In the genomic region with DNA sequence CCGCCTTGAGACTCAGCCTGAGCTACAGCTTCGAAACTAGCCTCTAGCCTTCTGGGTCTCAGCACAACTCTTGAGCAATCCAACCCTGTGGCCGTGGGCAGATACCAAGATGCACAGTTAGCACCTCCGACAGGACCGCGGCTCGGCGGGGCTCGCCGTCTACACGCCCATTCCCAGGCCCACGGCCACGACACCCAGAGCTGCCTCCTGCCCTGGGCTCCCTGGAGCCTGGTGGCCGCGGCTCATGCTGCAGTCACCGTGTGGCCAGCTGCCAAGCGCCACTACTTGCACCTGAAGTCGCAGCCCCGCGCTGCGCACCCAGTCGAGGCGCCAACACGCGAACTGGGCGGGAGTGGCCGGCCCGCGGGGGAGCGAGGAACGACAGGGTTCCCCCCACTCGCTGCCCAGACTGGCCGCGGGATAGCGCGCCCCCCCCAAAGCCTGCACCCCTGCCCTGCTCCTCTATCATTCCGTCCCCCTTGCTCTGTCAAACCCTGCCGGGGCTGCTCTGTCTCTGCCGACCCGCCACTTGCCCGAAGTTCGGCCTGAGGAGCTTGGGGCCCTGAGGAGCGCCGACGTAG, we compare ENCODE assay signal across 8 cellular contexts. TPM values are rescaled to one million over a fixed set of nuclear protein-coding genes. Genes with fewer than 3 reads are reported as not detected.
DNase-seq lines count a peak whose midpoint lies in the region; ATAC-seq, FAIRE-seq and TF ChIP-seq lines count a peak whose summit lies in the region.

No MANE protein-coding gene starts in this region.

- H3K79me2 ChIP-seq in K562 (ENCODE audit: control insufficient read depth, insufficient read depth, low read length): peaks cover 77% of the 10 kb centered on the region

- no peaks in the 10 kb centered on the region for H4K20me1 ChIP-seq in K562 (replicated peaks; ENCODE audit: control insufficient read depth, insufficient read depth, low read length)

- under 1% methylated on average over 45 of the region's 45 CpGs for WGBS in K562 (ENCODE audit: insufficient coverage, low coverage, missing lambda C conversion rate)
- 1 to 7% (median 3%) methylated on average over 22 to 45 of the region's 45 CpGs for WGBS in spleen, 5 donors

- H3K27me3 ChIP-seq in Panc1 (ENCODE audit: control insufficient read depth, insufficient read depth, low read length) (no peaks in the 10 kb centered on the region), K562 (ENCODE audit: control insufficient read depth in 2 of 2, insufficient read depth in 2 of 2, low read length in 2 of 2) (no peaks in the 10 kb centered on the region), spleen (replicated peaks in 1 of 7) (no peaks in the 10 kb centered on the region)

- POLR2A ChIA-PET in Panc1 (lab: Charles Lee): interaction anchor here (0.7 to 1.0 kb wide), 3 partner anchors 11 to 559 kb away, joined by 3 to 6 read pairs (median 3); a partner anchor contains a TSS
- POLR2A ChIA-PET in K562 (lab: Yijun Ruan, JAX): interaction anchor here (0.5 to 5.4 kb wide), 17 partner anchors 8 to 677 kb away, joined by 3 to 49 read pairs (median 3); no protein-coding TSS in a partner anchor

- intact Hi-C loops in Panc1 (cut with micrococcal nuclease; ENCODE audit: unreplicated experiment) (no loop called here), K562 (cut with micrococcal nuclease) (loop anchor here (2.0 to 5.0 kb wide), 5 partner anchors 117 to 321 kb away; a partner anchor contains a TSS), spleen (cut with DNase I; ENCODE audit: low total_unique reads) (loop anchor here (10.0 kb wide), 2 partner anchors 113 to 163 kb away; a partner anchor contains a TSS)

- FAIRE-seq in K562 (lab: Jason Lieb, UNC): no peak

- ATAC-seq in HG03025 (IDR thresholded peaks at IDR 0.05; ENCODE audit: low FRiP score, unreplicated experiment) (peak; percentile 8), Panc1 (peak; percentile 44), K562 (peak; percentile 52)

- DNase-seq in DMS79 treated with DMSO at 0.1 percent for 48 hours (lab: John Stamatoyannopoulos, UW) (peak; percentile 27), DMS79 (lab: John Stamatoyannopoulos, UW) (no peak), Panc1 (ENCODE audit: low read depth, low spot score) (no peak), K562 (ENCODE audit: extremely low read depth in 1 of 4, low spot score in 3 of 4) (peak; percentile 57 to 73 (median 66)), immature natural killer cell (peak in 2 of 3 donors; percentile 10 to 11), spleen (peak; percentile 90), GM10266 (ENCODE audit: extremely low spot score) (no peak)

- TF ChIP-seq RAD21 in K562 (CRISPR knock-in tag; conservative IDR thresholded peaks at IDR 0.05 in 1 of 2, IDR thresholded peaks at IDR 0.05 in 1 of 2): no peak

- no peak for TF ChIP-seq CTCF in Panc1 (IDR thresholded peaks at IDR 0.05)
- peak in 1 of 3 experiments; percentile 32; a peak in 1 of 6 replicates for TF ChIP-seq CTCF in K562 (IDR thresholded peaks at IDR 0.05 in 2 of 3, conservative IDR thresholded peaks at IDR 0.05 in 1 of 3; ENCODE audit: insufficient read depth in 2 of 3, low read depth in 1 of 3, low read length in 3 of 3)
- TF ChIP-seq CTCF in spleen (IDR thresholded peaks at IDR 0.05 in 8 of 11, conservative IDR thresholded peaks at IDR 0.05 in 3 of 11): no peak
- TF ChIP-seq CTCF in GM10266 (IDR thresholded peaks at IDR 0.05; ENCODE audit: control insufficient read depth, insufficient read depth, low read depth, missing control alignments): no peak

- H3K4me1 Mint-ChIP-seq in immature natural killer cell: peaks cover 42 to 43% of the 10 kb centered on the region in 2 donors

- no TSS peak for BruUV-seq in Panc1 (replicated peaks; lab: Mats Ljungman, UMichigan)
- BruUV-seq in K562 (replicated peaks; lab: Mats Ljungman, UMichigan): TSS peak; percentile 12

- peak overlapping the region; percentile 91 for H2AFZ ChIP-seq in K562 (ENCODE audit: low read depth, low read length)

- H3K4me3 ChIP-seq in Panc1 (ENCODE audit: low read depth in 2 of 2, low read length in 2 of 2) (peak overlapping the region; percentile 90 to 100), K562 (peak overlapping the region; percentile 92), spleen (peak overlapping the region; percentile 81 to 96 (median 92))

- H3K4me1 ChIP-seq in Panc1 (ENCODE audit: control insufficient read depth, insufficient read depth, low read length) (peaks cover 19% of the 10 kb centered on the region), K562 (replicated peaks in 1 of 2; ENCODE audit: control insufficient read depth in 2 of 2, insufficient read depth in 2 of 2, low read length in 2 of 2) (peaks cover 19 to 32% of the 10 kb centered on the region in 2 experiments), spleen (peaks cover 30 to 63% (median 43%) of the 10 kb centered on the region in 6 donors)

- CTCF ChIA-PET in Panc1 (lab: Charles Lee): interaction anchor here (0.7 kb wide), 1 partner anchor 15 kb away, joined by 10 read pairs; no protein-coding TSS in a partner anchor
- CTCF ChIA-PET in K562 (lab: Yijun Ruan, JAX; ENCODE audit: low intra/inter-chr PET ratio): interaction anchor here (0.6 kb wide), 1 partner anchor 285 kb away, joined by 4 read pairs; no protein-coding TSS in a partner anchor

- in situ Hi-C loops in Panc1 (cut with HindIII; ENCODE audit: low pct_unique_long_range_greater_than_20kb, low sequenced_read_pairs) (loop anchor here (5.0 kb wide), 1 partner anchor 94 kb away; a partner anchor contains a TSS), K562 (cut with MboI) (no loop called here)

- peaks cover 25% of the 10 kb centered on the region for H3K36me3 ChIP-seq in Panc1 (ENCODE audit: control insufficient read depth, insufficient read depth, low read length)
- peaks cover 52% of the 10 kb centered on the region for H3K36me3 ChIP-seq in K562 (ENCODE audit: control insufficient read depth, insufficient read depth, low read length)
- H3K36me3 ChIP-seq in spleen: peaks cover 0 to 31% (median 8%) of the 10 kb centered on the region in 6 donors

- peak overlapping the region; percentile 94 for H3K4me2 ChIP-seq in K562 (ENCODE audit: insufficient read depth, low read length)

- TF ChIP-seq POLR2A in K562 (conservative IDR thresholded peaks at IDR 0.05): no peak
- TF ChIP-seq POLR2A in spleen (IDR thresholded peaks at IDR 0.05): no peak

- no peaks in the 10 kb centered on the region for H3K9me3 Mint-ChIP-seq in immature natural killer cell

- H3K9me3 ChIP-seq in Panc1 (ENCODE audit: control insufficient read depth, insufficient read depth, low read depth, low read length) (no peaks in the 10 kb centered on the region), K562 (replicated peaks; ENCODE audit: control insufficient read depth, insufficient read depth, low read depth, low read length) (no peaks in the 10 kb centered on the region), spleen (no peaks in the 10 kb centered on the region)

- peak overlapping the region; percentile 83 for H3K27ac ChIP-seq in Panc1 (ENCODE audit: low read length)
- peak overlapping the region; percentile 76 for H3K27ac ChIP-seq in K562 (ENCODE audit: extremely low read depth, low read depth, low read length)
- H3K27ac ChIP-seq in spleen: peak overlapping the region; percentile 49 to 90 (median 84)

- no peak for TF ChIP-seq EP300 in K562 (IDR thresholded peaks at IDR 0.05; ENCODE audit: low read length)

- H3K36me3 Mint-ChIP-seq in immature natural killer cell: peaks cover 0 to 6% (median 4%) of the 10 kb centered on the region in 3 donors

- peak overlapping the region; percentile 86 to 95 (median 91) for H3K27ac Mint-ChIP-seq in immature natural killer cell

- H3K9ac ChIP-seq in K562 (ENCODE audit: insufficient read depth in 1 of 2, low read depth in 2 of 2, low read length in 2 of 2): peak overlapping the region; percentile 94 to 95

- no peaks in the 10 kb centered on the region for H3K9me1 ChIP-seq in K562 (ENCODE audit: control insufficient read depth, insufficient read depth, low read length)

- H3K4me3 Mint-ChIP-seq in immature natural killer cell: peak overlapping the region; percentile 87 to 95 (median 92)

- peaks cover 7 to 9% (median 9%) of the 10 kb centered on the region in 3 donors for H3K27me3 Mint-ChIP-seq in immature natural killer cell (ENCODE audit: low read depth in 3 of 3)

RNA-seq across cellular contexts. Expression of a gene that starts 0.7 kb away (rescaled TPM):
- total RNA-seq in Panc1 (2021; ENCODE audit: unreplicated experiment) (56.5 TPM), K562 (2014; rRNA removed) (26.4 and 29.3 TPM in 2 replicates), K562 (2014; rRNA removed; fragmentation: Illumina TruSeq; extraction: Trizol) (35.8 and 38.3 TPM in 2 replicates), K562 (2015; rRNA removed; fragmentation: Illumina TruSeq; extraction: Trizol) (34.4 and 37.7 TPM in 2 replicates), K562 (2021) (72.5 and 81.8 TPM in 2 replicates), spleen (1 to 10 TPM; 1.2 to 8.2 (median 4.3) TPM)
- 30.1 TPM for polyA plus RNA-seq in Panc1 (2012; ENCODE audit: insufficient read length)
- 55.0 and 75.1 TPM in 2 replicates for total RNA-seq in K562 (2011; cell fraction: chromatin; rRNA removed; ENCODE audit: low replicate concordance)
- 60.3 and 62.5 TPM in 2 replicates for total RNA-seq in K562 (2011; cell fraction: nucleolus; rRNA removed)
- total RNA-seq in K562 (2011; cell fraction: nucleoplasm; rRNA removed): 61.4 and 63.4 TPM in 2 replicates
- polyA plus RNA-seq in K562 (2011; rRNA removed) (118 and 120 TPM in 2 replicates), K562 (2014; fragmentation: Illumina TruSeq; extraction: Trizol) (117 and 124 TPM in 2 replicates), K562 (2014; fragmentation: Nextera tagmentation; extraction: Ambion mirVana) (100 to 1,000 TPM in 1 of 2 experiments, 10 to 100 TPM in 1; 84.3 to 148 TPM), K562 (2014; rRNA removed) (74.1 and 81.7 TPM in 2 replicates), immature natural killer cell (1 to 10 TPM; 2.6 to 6.1 (median 5.4) TPM), spleen (1 to 10 TPM; 1.5 to 7.7 (median 3.9) TPM)
- polyA plus RNA-seq in K562 (2011; cell fraction: cytosol; rRNA removed): 99.5 and 121 TPM in 2 replicates
- 89.5 and 92.0 TPM in 2 replicates for polyA plus RNA-seq in K562 (2011; cell fraction: nucleus; rRNA removed)
- polyA plus RNA-seq in K562 (2012): 72.5 and 78.6 TPM in 2 replicates
- 68.8 and 84.8 TPM in 2 replicates for polyA minus RNA-seq in K562 (2011; rRNA and poly(A)+ RNA removed)
- 44.7 and 47.7 TPM in 2 replicates for polyA minus RNA-seq in K562 (2011; cell fraction: cytosol; rRNA and poly(A)+ RNA removed)
- 24.9 and 31.9 TPM in 2 replicates for polyA minus RNA-seq in K562 (2011; cell fraction: nucleus; rRNA and poly(A)+ RNA removed)

RNA-seq across cellular contexts. Expression of a gene that starts 56.9 kb away (rescaled TPM):
- total RNA-seq in Panc1 (2021; ENCODE audit: unreplicated experiment) (0.18 TPM), K562 (2014; rRNA removed) (not detected in 2 replicates), K562 (2014; rRNA removed; fragmentation: Illumina TruSeq; extraction: Trizol) (not detected in 2 replicates), K562 (2015; rRNA removed; fragmentation: Illumina TruSeq; extraction: Trizol) (not detected in 2 replicates), K562 (2021) (not detected in 2 replicates), spleen (1 to 10 TPM in 1 of 7 donors, under 1 TPM in 5, not detected in 1; 0.37 to 1.0 (median 0.53) TPM)
- polyA plus RNA-seq in Panc1 (2012; ENCODE audit: insufficient read length): not detected
- total RNA-seq in K562 (2011; cell fraction: chromatin; rRNA removed; ENCODE audit: low replicate concordance): not detected in 2 replicates
- not detected in 2 replicates for total RNA-seq in K562 (2011; cell fraction: nucleolus; rRNA removed)
- not detected in 2 replicates for total RNA-seq in K562 (2011; cell fraction: nucleoplasm; rRNA removed)
- polyA plus RNA-seq in K562 (2011; rRNA removed) (not detected in 2 replicates), K562 (2014; fragmentation: Illumina TruSeq; extraction: Trizol) (not detected in 2 replicates), K562 (2014; fragmentation: Nextera tagmentation; extraction: Ambion mirVana) (not detected), K562 (2014; rRNA removed) (not detected in 2 replicates), immature natural killer cell (not detected), spleen (under 1 TPM; 0.20 to 0.50 (median 0.48) TPM)
- not detected in 2 replicates for polyA plus RNA-seq in K562 (2011; cell fraction: cytosol; rRNA removed)
- not detected in 2 replicates for polyA plus RNA-seq in K562 (2011; cell fraction: nucleus; rRNA removed)
- not detected in 2 replicates for polyA plus RNA-seq in K562 (2012)
- polyA minus RNA-seq in K562 (2011; rRNA and poly(A)+ RNA removed): not detected in 2 replicates
- not detected in 2 replicates for polyA minus RNA-seq in K562 (2011; cell fraction: cytosol; rRNA and poly(A)+ RNA removed)
- not detected in 2 replicates for polyA minus RNA-seq in K562 (2011; cell fraction: nucleus; rRNA and poly(A)+ RNA removed)

Comparison
In these comparisons a context has a peak if more than half of its experiments do, and no peak if none do; other contexts are left out.
1. DNase-seq: peak in DMS79 treated with DMSO at 0.1 percent for 48 hours (single experiment), K562 (4 of 4), immature natural killer cell (2 of 3) and spleen (single experiment); none in DMS79 (single experiment), Panc1 (single experiment) and GM10266 (single experiment).
2. Peak in every context shown above with its lines, with median percentiles within 50 percentile points of each other: ATAC-seq, H3K27ac ChIP-seq and H3K4me3 ChIP-seq.